Comparison of ENCODE assay signal across 9 cellular contexts in genomic region chr9:84781431-84781830, GRCh38.
A peak's percentile ranks its signal among the peaks of the same experiment; 100 is the strongest.
DNase-seq lines count a peak whose midpoint lies in the region; ATAC-seq, FAIRE-seq and TF ChIP-seq lines count a peak whose summit lies in the region.
"Had no signal": no experiment of that assay in that cellular context is flagged by ENCODE, and none has a peak within 500 bp of the region (broad histone marks: within the 10 kb centered on the region; RNA-seq: fewer than 3 reads in every experiment).

No MANE protein-coding gene starts in this region.

- H3K27ac Mint-ChIP-seq in naive thymus-derived CD8-positive, alpha-beta T cell, result no peak overlapping the region
- no peak overlapping the region for H3K27ac Mint-ChIP-seq in natural killer cell treated with Interleukin-12 subunit alpha and Interleukin-12 subunit beta and Interleukin-15 and Interleukin-18, amount 100 ng/mL, for 72 hours
- H3K27ac Mint-ChIP-seq: IgD-negative memory B cell had no signal

- no peaks in the 10 kb centered on the region for H3K4me1 ChIP-seq in foreskin keratinocyte

- H3K27me3 Mint-ChIP-seq in naive thymus-derived CD8-positive, alpha-beta T cell, result peaks cover 5 to 15% (median 11%) of the 10 kb centered on the region in 5 donors
- peaks cover 19 to 45% of the 10 kb centered on the region in 2 donors for H3K27me3 Mint-ChIP-seq in natural killer cell treated with Interleukin-12 subunit alpha and Interleukin-12 subunit beta and Interleukin-15 and Interleukin-18, amount 100 ng/mL, for 72 hours

- no peaks in the 10 kb centered on the region for H3K4me1 Mint-ChIP-seq in naive thymus-derived CD8-positive, alpha-beta T cell
- H3K4me1 Mint-ChIP-seq in natural killer cell treated with Interleukin-12 subunit alpha and Interleukin-12 subunit beta and Interleukin-15 and Interleukin-18, amount 100 ng/mL, for 72 hours (ENCODE audit: low read depth in 2 of 2), result peaks cover 0 to 6% of the 10 kb centered on the region in 2 donors
- H3K4me1 Mint-ChIP-seq: IgD-negative memory B cell had no signal

- no peak overlapping the region for H3K4me3 Mint-ChIP-seq in naive thymus-derived CD8-positive, alpha-beta T cell
- H3K4me3 Mint-ChIP-seq in natural killer cell treated with Interleukin-12 subunit alpha and Interleukin-12 subunit beta and Interleukin-15 and Interleukin-18, amount 100 ng/mL, for 72 hours, result no peak overlapping the region
- H3K4me3 Mint-ChIP-seq: IgD-negative memory B cell had no signal

- TF ChIP-seq CTCF in GM12873 (IDR thresholded peaks at IDR 0.05; ENCODE audit: insufficient read depth, low read depth, low read length, missing control alignments) (peak; percentile 38), foreskin keratinocyte (conservative IDR thresholded peaks at IDR 0.05) (peak; percentile 69)

- H3K36me3 Mint-ChIP-seq in naive thymus-derived CD8-positive, alpha-beta T cell, result no peaks in the 10 kb centered on the region
- H3K36me3 Mint-ChIP-seq in natural killer cell treated with Interleukin-12 subunit alpha and Interleukin-12 subunit beta and Interleukin-15 and Interleukin-18, amount 100 ng/mL, for 72 hours, result no peaks in the 10 kb centered on the region
- H3K36me3 Mint-ChIP-seq: IgD-negative memory B cell had no signal

- H3K9me3 Mint-ChIP-seq in naive thymus-derived CD8-positive, alpha-beta T cell, result peaks cover 0 to 4% (median 0%) of the 10 kb centered on the region in 9 donors
- no peaks in the 10 kb centered on the region for H3K9me3 Mint-ChIP-seq in natural killer cell treated with Interleukin-12 subunit alpha and Interleukin-12 subunit beta and Interleukin-15 and Interleukin-18, amount 100 ng/mL, for 72 hours

- no peak for ATAC-seq in foreskin keratinocyte
- ATAC-seq in GM19455 (IDR thresholded peaks at IDR 0.05; ENCODE audit: unreplicated experiment), result no peak
- no peak for ATAC-seq in naive thymus-derived CD8-positive, alpha-beta T cell
- no peak for ATAC-seq in natural killer cell treated with Interleukin-12 subunit alpha and Interleukin-12 subunit beta and Interleukin-15 and Interleukin-18, amount 100 ng/mL, for 72 hours

- H3K27me3 ChIP-seq in foreskin keratinocyte, result peaks cover 7% of the 10 kb centered on the region

- peak; percentile 2 for FAIRE-seq in RCC 7860 (lab: Jason Lieb, UNC)

- DNase-seq in ACHN (peak; percentile 24), RCC 7860 (ENCODE audit: low spot score) (no peak), foreskin keratinocyte (no peak), cortex of kidney (lab: John Stamatoyannopoulos, UW) (no peak)
- DNase-seq in naive thymus-derived CD8-positive, alpha-beta T cell, result no peak
- no peak for DNase-seq in natural killer cell treated with Interleukin-12 subunit alpha and Interleukin-12 subunit beta and Interleukin-15 and Interleukin-18, amount 100 ng/mL, for 72 hours (ENCODE audit: low spot score)

- H3K27ac ChIP-seq in foreskin keratinocyte, result no peak overlapping the region

- POLR2A ChIA-PET in naive thymus-derived CD8-positive, alpha-beta T cell (lab: Charles Lee), result no interaction called here

- in situ Hi-C loops in ACHN (cut with HindIII; ENCODE audit: low pct_ligation_motif_present, low pct_unique_long_range_greater_than_20kb, low sequenced_read_pairs), result no loop called here
